22 cellular contexts compared by ENCODE assay signal in genomic region chr3:89787485-89787884, GRCh38.
DNase-seq lines count a peak whose midpoint lies in the region; ATAC-seq and TF ChIP-seq lines count a peak whose summit lies in the region.
"Had no signal": no experiment of that assay in that cellular context is flagged by ENCODE, and none has a peak within 500 bp of the region (broad histone marks: within the 10 kb centered on the region; RNA-seq: fewer than 3 reads in every experiment).

No MANE protein-coding gene starts in this region.

- H3K9me3 Mint-ChIP-seq in neural progenitor cell = no peaks in the 10 kb centered on the region

- no peaks in the 10 kb centered on the region for H3K9me3 ChIP-seq in neural progenitor cell (ENCODE audit: low read depth)
- H3K9me3 ChIP-seq: BLaER1 treated with 17β-estradiol and CSF1 and Interleukin-3, amounts not matched to agents 10 nM and 100 nM; Caco-2 had no signal

- peak; percentile 9; the same call in 1 of the 2 replicates for TF ChIP-seq EP300 in Ishikawa (IDR thresholded peaks at IDR 0.05; ENCODE audit: borderline replicate concordance)

- no peak for TF ChIP-seq CTCF in neural progenitor cell (IDR thresholded peaks at IDR 0.05)

- H3K36me3 Mint-ChIP-seq in neural progenitor cell = no peaks in the 10 kb centered on the region
- H3K36me3 Mint-ChIP-seq: CD4-positive, alpha-beta memory T cell had no signal

- no peaks in the 10 kb centered on the region for H3K27me3 Mint-ChIP-seq in neural progenitor cell (ENCODE audit: insufficient read depth, low read depth)
- H3K27me3 Mint-ChIP-seq: CD4-positive, alpha-beta memory T cell had no signal

- H3K27ac Mint-ChIP-seq in neural progenitor cell = no peak overlapping the region
- H3K27ac Mint-ChIP-seq: CD4-positive, alpha-beta memory T cell had no signal

- no peak for TF ChIP-seq RAD21 in Ishikawa (IDR thresholded peaks at IDR 0.05; ENCODE audit: low read depth)

- H3K36me3 ChIP-seq in H7 (replicated peaks; ENCODE audit: control insufficient read depth, insufficient read depth, low read length) (no peaks in the 10 kb centered on the region), neural progenitor cell (no peaks in the 10 kb centered on the region)
- H3K36me3 ChIP-seq: BLaER1 treated with 17β-estradiol and CSF1 and Interleukin-3, amounts not matched to agents 10 nM and 100 nM had no signal

- no peak overlapping the region for H2AFZ ChIP-seq in neural progenitor cell (replicated peaks)

- no peaks in the 10 kb centered on the region for H4K20me1 ChIP-seq in neural progenitor cell (ENCODE audit: low read depth)
- H4K20me1 ChIP-seq: BLaER1 treated with 17β-estradiol and CSF1 and Interleukin-3, amounts not matched to agents 10 nM and 100 nM had no signal

- H3K4me3 ChIP-seq in H7 (ENCODE audit: insufficient read depth, low read depth, low read length) (no peak overlapping the region), neural progenitor cell (no peak overlapping the region)
- H3K4me3 ChIP-seq: BLaER1 treated with 17β-estradiol and CSF1 and Interleukin-3, amounts not matched to agents 10 nM and 100 nM; GM12878 had no signal

- no peak overlapping the region for H3K4me3 Mint-ChIP-seq in neural progenitor cell
- H3K4me3 Mint-ChIP-seq: CD4-positive, alpha-beta memory T cell had no signal

- H3K4me2 ChIP-seq in neural progenitor cell = no peak overlapping the region
- H3K4me2 ChIP-seq: BLaER1 treated with 17β-estradiol and CSF1 and Interleukin-3, amounts not matched to agents 10 nM and 100 nM had no signal

- H3K9ac ChIP-seq in neural progenitor cell = no peak overlapping the region
- H3K9ac ChIP-seq: BLaER1 treated with 17β-estradiol and CSF1 and Interleukin-3, amounts not matched to agents 10 nM and 100 nM had no signal

- H3F3A ChIP-seq in neural progenitor cell (ENCODE audit: low read depth) = no peaks in the 10 kb centered on the region

- no peaks in the 10 kb centered on the region for H3K79me2 ChIP-seq in neural progenitor cell (ENCODE audit: low read depth)

- H3K4me1 ChIP-seq in neural progenitor cell = no peaks in the 10 kb centered on the region
- H3K4me1 ChIP-seq: BLaER1 treated with 17β-estradiol and CSF1 and Interleukin-3, amounts not matched to agents 10 nM and 100 nM; Caco-2 had no signal

- peaks cover 4% of the 10 kb centered on the region for H3K4me1 Mint-ChIP-seq in neural progenitor cell
- H3K4me1 Mint-ChIP-seq: CD4-positive, alpha-beta memory T cell had no signal

- H3K27me3 ChIP-seq in H7 (ENCODE audit: control insufficient read depth, insufficient read depth, low read length) (no peaks in the 10 kb centered on the region), neural progenitor cell (no peaks in the 10 kb centered on the region)
- H3K27me3 ChIP-seq: BLaER1 treated with 17β-estradiol and CSF1 and Interleukin-3, amounts not matched to agents 10 nM and 100 nM had no signal

- H3K27ac ChIP-seq in neural progenitor cell = no peak overlapping the region
- H3K27ac ChIP-seq: BLaER1 treated with 17β-estradiol and CSF1 and Interleukin-3, amounts not matched to agents 10 nM and 100 nM had no signal

- ATAC-seq in HG03196 (IDR thresholded peaks at IDR 0.05; ENCODE audit: unreplicated experiment) = no peak
- ATAC-seq: HCT116 had no signal

- DNase-seq in fibroblast of gingiva (ENCODE audit: low read depth) = peak; percentile 91
- peak; percentile 35 for DNase-seq in left kidney (ENCODE audit: low read depth, low spot score)
- DNase-seq in H7 = no peak
- no peak for DNase-seq in effector CD8-positive, alpha-beta T cell (lab: John Stamatoyannopoulos, UW)
- no peak for DNase-seq in neural progenitor cell (ENCODE audit: low spot score)
- DNase-seq: Caco-2; CD4-positive, alpha-beta memory T cell; DMS 273 treated with DMSO at 0.1 percent for 48 hours; DMS79 treated with DMSO at 0.1 percent for 48 hours; GOT3; Kasumi-1; NCI-H1694; NCI-H2081; NCI-H2171; NCI-H524 treated with DMSO at 0.1 percent for 48 hours; OCI-M1; Right ventricle myocardium superior had no signal

TF ChIP-seq in Ishikawa, 13 proteins besides CTCF, POLR2A, EP300 and RAD21:
- TF ChIP-seq CEBPB (IDR thresholded peaks at IDR 0.05) = no peak
- TF ChIP-seq NFIC (IDR thresholded peaks at IDR 0.05) = peak; percentile 52

Comparison
In these comparisons a context has a peak if more than half of its experiments do, and no peak if none do; other contexts are left out.
1. DNase-seq: peak in fibroblast of gingiva (single experiment) and left kidney (single experiment); none in H7 (single experiment), effector CD8-positive, alpha-beta T cell (single experiment) and neural progenitor cell (single experiment).